Comparison of ENCODE assay signal across 8 cellular contexts in genomic region chr12:110073049-110073831, GRCh38. TPM values are rescaled to one million over a fixed set of nuclear protein-coding genes. Genes with fewer than 3 reads are reported as not detected.
A peak's percentile ranks its signal among the peaks of the same experiment; 100 is the strongest.
DNase-seq lines count a peak whose midpoint lies in the region; ATAC-seq and TF ChIP-seq lines count a peak whose summit lies in the region.

No MANE protein-coding gene starts in this region.

- ATAC-seq in activated naive CD8-positive, alpha-beta T cell treated with anti-CD3 and anti-CD28 coated beads, Interleukin-2, amount 50 U/mL, for 24 hours: peak; percentile 58
- no peak for ATAC-seq in HG02642 (IDR thresholded peaks at IDR 0.05; ENCODE audit: poor library complexity, unreplicated experiment)

- no peaks in the 10 kb centered on the region for H3K79me2 ChIP-seq in smooth muscle cell (ENCODE audit: low read depth)

- H3K27ac ChIP-seq in smooth muscle cell (ENCODE audit: low read depth): no peak overlapping the region

- H3K9ac ChIP-seq in smooth muscle cell (ENCODE audit: low read depth): no peak overlapping the region

- 81% methylated on average over 19 of the region's 19 CpGs for WGBS in smooth muscle cell (ENCODE audit: low lambda C conversion rate)

- peak; percentile 67 for DNase-seq in G401 (ENCODE audit: low spot score)
- peak; percentile 40 for DNase-seq in NCI-H748 treated with DMSO at 0.1 percent for 48 hours (lab: John Stamatoyannopoulos, UW)
- peak; percentile 36 for DNase-seq in activated naive CD8-positive, alpha-beta T cell treated with anti-CD3 and anti-CD28 coated beads, Interleukin-2, amount 50 U/mL, for 24 hours
- no peak for DNase-seq in immature natural killer cell
- peak; percentile 59 for DNase-seq in stimulated activated CD8-positive, alpha-beta memory T cell treated with anti-CD3 and anti-CD28 coated beads, Interleukin-4, amount 100 ng/mL, for 48 hours
- no peak for DNase-seq in SHP77 treated with DMSO at 0.1 percent for 48 hours (lab: John Stamatoyannopoulos, UW)
- DNase-seq in smooth muscle cell (lab: John Stamatoyannopoulos, UW; ENCODE audit: unreplicated experiment): no peak

- no peaks in the 10 kb centered on the region for H4K20me1 ChIP-seq in smooth muscle cell (ENCODE audit: low read depth)

- H3K27ac Mint-ChIP-seq in activated naive CD8-positive, alpha-beta T cell treated with anti-CD3 and anti-CD28 coated beads, Interleukin-2, amount 50 U/mL, for 24 hours: peak overlapping the region; percentile 82
- peak overlapping the region in 3 of 6 donors; percentile 6 to 77 (median 65) for H3K27ac Mint-ChIP-seq in immature natural killer cell

- H3K4me3 Mint-ChIP-seq in activated naive CD8-positive, alpha-beta T cell treated with anti-CD3 and anti-CD28 coated beads, Interleukin-2, amount 50 U/mL, for 24 hours: peak overlapping the region; percentile 85
- peak overlapping the region; percentile 75 to 91 (median 84) for H3K4me3 Mint-ChIP-seq in immature natural killer cell

- no peaks in the 10 kb centered on the region for H3F3A ChIP-seq in smooth muscle cell (ENCODE audit: low read depth)

- peaks cover 3% of the 10 kb centered on the region for H3K27me3 Mint-ChIP-seq in activated naive CD8-positive, alpha-beta T cell treated with anti-CD3 and anti-CD28 coated beads, Interleukin-2, amount 50 U/mL, for 24 hours
- H3K27me3 Mint-ChIP-seq in immature natural killer cell (ENCODE audit: low read depth in 3 of 3): peaks cover 0 to 9% (median 3%) of the 10 kb centered on the region in 3 donors

- H3K4me1 ChIP-seq in smooth muscle cell (ENCODE audit: low read depth): no peaks in the 10 kb centered on the region

- no peaks in the 10 kb centered on the region for H3K27me3 ChIP-seq in smooth muscle cell (ENCODE audit: low read depth)

- no peak overlapping the region for H3K4me3 ChIP-seq in smooth muscle cell

- in situ Hi-C loops in G401 (cut with HindIII; ENCODE audit: low sequenced_read_pairs): no loop called here

- H3K9me3 Mint-ChIP-seq in activated naive CD8-positive, alpha-beta T cell treated with anti-CD3 and anti-CD28 coated beads, Interleukin-2, amount 50 U/mL, for 24 hours: no peaks in the 10 kb centered on the region
- no peaks in the 10 kb centered on the region for H3K9me3 Mint-ChIP-seq in immature natural killer cell

- H3K36me3 Mint-ChIP-seq in activated naive CD8-positive, alpha-beta T cell treated with anti-CD3 and anti-CD28 coated beads, Interleukin-2, amount 50 U/mL, for 24 hours (ENCODE audit: low read depth): no peaks in the 10 kb centered on the region
- H3K36me3 Mint-ChIP-seq in immature natural killer cell: no peaks in the 10 kb centered on the region

- no peaks in the 10 kb centered on the region for H3K9me3 ChIP-seq in smooth muscle cell (replicated peaks; ENCODE audit: low read depth)

- peaks cover 35% of the 10 kb centered on the region for H3K4me1 Mint-ChIP-seq in activated naive CD8-positive, alpha-beta T cell treated with anti-CD3 and anti-CD28 coated beads, Interleukin-2, amount 50 U/mL, for 24 hours
- H3K4me1 Mint-ChIP-seq in immature natural killer cell: peaks cover 17 to 19% of the 10 kb centered on the region in 2 donors

- no peak overlapping the region for H2AFZ ChIP-seq in smooth muscle cell (ENCODE audit: low read depth)

- H3K36me3 ChIP-seq in smooth muscle cell (ENCODE audit: low read depth): no peaks in the 10 kb centered on the region

- H3K4me2 ChIP-seq in smooth muscle cell: no peak overlapping the region

- no peak for TF ChIP-seq CTCF in smooth muscle cell (IDR thresholded peaks at IDR 0.05; ENCODE audit: borderline replicate concordance, insufficient read depth, poor library complexity, severe bottlenecking)

RNA-seq across cellular contexts. Expression of gene C12orf76, which starts 24.9 kb away (rescaled TPM):
- total RNA-seq in G401 (2014; rRNA removed; shearing (Covaris generic)): 17.3 and 20.5 TPM in 2 replicates
- 10 to 100 TPM in 2 of 3 donors, 1 to 10 TPM in 1; 9.8 to 17.7 (median 13.6) TPM for polyA plus RNA-seq in immature natural killer cell
- 12.0 and 16.8 TPM in 2 replicates for total RNA-seq in smooth muscle cell
- 10.0 and 13.9 TPM in 2 replicates for polyA plus RNA-seq in smooth muscle cell

RNA-seq across cellular contexts. Expression of gene IFT81, which starts 50.9 kb away (rescaled TPM):
- 15.3 and 36.1 TPM in 2 replicates for total RNA-seq in G401 (2014; rRNA removed; shearing (Covaris generic))
- polyA plus RNA-seq in immature natural killer cell (under 1 TPM in 2 of 3 donors, not detected in 1; 0.54 TPM), smooth muscle cell (8.0 and 9.1 TPM in 2 replicates)
- total RNA-seq in smooth muscle cell: 11.0 and 14.7 TPM in 2 replicates

Comparison
In these comparisons a context has a peak if more than half of its experiments do, and no peak if none do; other contexts are left out.
1. DNase-seq: peak in G401 (single experiment), NCI-H748 treated with DMSO at 0.1 percent for 48 hours (single experiment), activated naive CD8-positive, alpha-beta T cell treated with anti-CD3 and anti-CD28 coated beads, Interleukin-2, amount 50 U/mL, for 24 hours (single experiment) and stimulated activated CD8-positive, alpha-beta memory T cell treated with anti-CD3 and anti-CD28 coated beads, Interleukin-4, amount 100 ng/mL, for 48 hours (single experiment); none in immature natural killer cell (0 of 3), SHP77 treated with DMSO at 0.1 percent for 48 hours (single experiment) and smooth muscle cell (single experiment).